37 cellular contexts compared by ENCODE assay signal in genomic region chr16:87685766-87686165, GRCh38.
A peak's percentile ranks its signal among the peaks of the same experiment; 100 is the strongest.
DNase-seq lines count a peak whose midpoint lies in the region; ATAC-seq, FAIRE-seq and TF ChIP-seq lines count a peak whose summit lies in the region.
"Had no signal": no experiment of that assay in that cellular context is flagged by ENCODE, and none has a peak within 500 bp of the region (broad histone marks: within the 10 kb centered on the region; RNA-seq: fewer than 3 reads in every experiment).

No MANE protein-coding gene starts in this region.

- H3K4me1 Mint-ChIP-seq in GM23338 (no peaks in the 10 kb centered on the region), astrocyte (ENCODE audit: low read depth, unreplicated experiment) (peaks cover 3% of the 10 kb centered on the region), nephron progenitor cell (no peaks in the 10 kb centered on the region)

- H3K4me1 ChIP-seq in HepG2 (ENCODE audit: insufficient read depth, low read length) (no peaks in the 10 kb centered on the region), right lobe of liver (no peaks in the 10 kb centered on the region), GM23338 (ENCODE audit: insufficient read depth) (no peaks in the 10 kb centered on the region), astrocyte (ENCODE audit: insufficient read depth, low read length) (peaks cover 9% of the 10 kb centered on the region), smooth muscle cell (ENCODE audit: low read depth) (no peaks in the 10 kb centered on the region)
- H3K4me1 ChIP-seq: A549, BE2C, Caco-2 had no signal

- H3K27me3 Mint-ChIP-seq in GM23338 (ENCODE audit: insufficient read depth, low read depth, poor library complexity) = peaks cover 20% of the 10 kb centered on the region
- peaks cover 4% of the 10 kb centered on the region for H3K27me3 Mint-ChIP-seq in astrocyte (ENCODE audit: low read depth, unreplicated experiment)
- no peaks in the 10 kb centered on the region for H3K27me3 Mint-ChIP-seq in nephron progenitor cell (ENCODE audit: low read depth, poor library complexity)
- H3K27me3 Mint-ChIP-seq: CD4-positive, alpha-beta T cell; CD4-positive, CD25-positive, alpha-beta regulatory T cell had no signal

- DNase-seq in HepG2 (ENCODE audit: low spot score) (no peak), right lobe of liver (no peak), GM23338 (ENCODE audit: low spot score) (no peak), astrocyte (ENCODE audit: low read depth) (no peak), nephron progenitor cell (no peak), lower leg skin (ENCODE audit: low spot score in 2 of 2) (no peak), smooth muscle cell (lab: John Stamatoyannopoulos, UW; ENCODE audit: unreplicated experiment) (no peak)
- DNase-seq: 8988T; ACHN; AML-193; BE2C; C1 segment of cervical spinal cord; Caco-2; Calu3; CD4-positive, alpha-beta memory T cell; CD4-positive, alpha-beta T cell; CD4-positive, CD25-positive, alpha-beta regulatory T cell; CD8-positive, alpha-beta memory T cell; CD8-positive, alpha-beta T cell; COR-L47; DMS 273 treated with DMSO at 0.1 percent for 48 hours; DMS153; DMS53; DMS79; DMS79 treated with DMSO at 0.1 percent for 48 hours; DND-41; EL had no signal

- H3K27me3 ChIP-seq in HepG2 (ENCODE audit: control insufficient read depth in 1 of 2, insufficient read depth in 2 of 2, low read length in 2 of 2) (peaks cover 20 to 80% of the 10 kb centered on the region in 2 experiments), right lobe of liver (no peaks in the 10 kb centered on the region), GM23338 (ENCODE audit: insufficient read depth) (no peaks in the 10 kb centered on the region), astrocyte (ENCODE audit: insufficient read depth, low read length) (peaks cover 3% of the 10 kb centered on the region), smooth muscle cell (ENCODE audit: low read depth) (no peaks in the 10 kb centered on the region)
- H3K27me3 ChIP-seq: BE2C; BLaER1; BLaER1 treated with 17β-estradiol and CSF1 and Interleukin-3, amounts not matched to agents 10 nM and 100 nM had no signal

- H3K4me3 ChIP-seq in HepG2 (replicated peaks in 1 of 3; ENCODE audit: insufficient read depth in 1 of 3, low read depth in 2 of 3, low read length in 3 of 3) = no peak overlapping the region
- H3K4me3 ChIP-seq in right lobe of liver = no peak overlapping the region
- no peak overlapping the region for H3K4me3 ChIP-seq in GM23338
- no peak overlapping the region for H3K4me3 ChIP-seq in astrocyte (ENCODE audit: insufficient read depth, low read depth, low read length)
- no peak overlapping the region for H3K4me3 ChIP-seq in lower leg skin (ENCODE audit: low read depth, poor library complexity, severe bottlenecking)
- no peak overlapping the region for H3K4me3 ChIP-seq in smooth muscle cell
- H3K4me3 ChIP-seq: A549; BLaER1; BLaER1 treated with 17β-estradiol and CSF1 and Interleukin-3, amounts not matched to agents 10 nM and 100 nM had no signal

- 30% methylated on average over 13 of the region's 13 CpGs for WGBS in HepG2 (ENCODE audit: low lambda C conversion rate)
- WGBS in right lobe of liver (ENCODE audit: insufficient coverage, low coverage, low lambda C conversion rate, missing lambda C conversion rate) = 59% methylated on average over 8 of the region's 13 CpGs
- 75 to 76% methylated on average over 13 of the region's 13 CpGs for WGBS in lower leg skin, 2 donors
- 94% methylated on average over 13 of the region's 13 CpGs for WGBS in smooth muscle cell (ENCODE audit: low lambda C conversion rate)

- H3K9ac ChIP-seq in HepG2 (ENCODE audit: insufficient read depth, low read depth, low read length) (no peak overlapping the region), astrocyte (ENCODE audit: low read length) (no peak overlapping the region), smooth muscle cell (ENCODE audit: low read depth) (no peak overlapping the region)
- H3K9ac ChIP-seq: BLaER1; BLaER1 treated with 17β-estradiol and CSF1 and Interleukin-3, amounts not matched to agents 10 nM and 100 nM had no signal

- H3K4me3 Mint-ChIP-seq in GM23338 = no peak overlapping the region
- H3K4me3 Mint-ChIP-seq in astrocyte (ENCODE audit: unreplicated experiment) = peak overlapping the region; percentile 34
- H3K4me3 Mint-ChIP-seq in nephron progenitor cell = no peak overlapping the region
- H3K4me3 Mint-ChIP-seq: B cell; CD14-positive monocyte; CD4-positive, alpha-beta memory T cell; CD4-positive, alpha-beta T cell; CD4-positive, CD25-positive, alpha-beta regulatory T cell; CD8-positive, alpha-beta memory T cell; CD8-positive, alpha-beta T cell had no signal

- peaks cover 9% of the 10 kb centered on the region; the same call in 1 of the 2 replicates for H4K20me1 ChIP-seq in HepG2 (ENCODE audit: insufficient read depth, low read length)
- no peaks in the 10 kb centered on the region; the same call in 1 of the 2 replicates for H4K20me1 ChIP-seq in GM23338 (replicated peaks; ENCODE audit: insufficient read depth)
- no peaks in the 10 kb centered on the region for H4K20me1 ChIP-seq in astrocyte (ENCODE audit: insufficient read depth, low read length)
- H4K20me1 ChIP-seq in smooth muscle cell (ENCODE audit: low read depth) = no peaks in the 10 kb centered on the region
- H4K20me1 ChIP-seq: BLaER1 had no signal

- no TSS peak for BruUV-seq in HepG2 (replicated peaks; lab: Mats Ljungman, UMichigan)

- no peak for TF ChIP-seq POLR2A in HepG2 (IDR thresholded peaks at IDR 0.05; ENCODE audit: insufficient read depth in 1 of 2, low read depth in 2 of 2, low read length in 2 of 2)
- no peak for TF ChIP-seq POLR2A in right lobe of liver (IDR thresholded peaks at IDR 0.05)
- TF ChIP-seq POLR2A in lower leg skin (IDR thresholded peaks at IDR 0.05) = no peak

- POLR2A ChIA-PET in HepG2 (lab: Yijun Ruan, JAX) = no interaction called here

- H3K9me3 Mint-ChIP-seq in GM23338 (no peaks in the 10 kb centered on the region; the same call in 2 of the 3 replicates), astrocyte (ENCODE audit: unreplicated experiment) (no peaks in the 10 kb centered on the region), nephron progenitor cell (no peaks in the 10 kb centered on the region)
- H3K9me3 Mint-ChIP-seq: CD4-positive, alpha-beta memory T cell; CD4-positive, alpha-beta T cell; CD4-positive, CD25-positive, alpha-beta regulatory T cell; CD8-positive, alpha-beta memory T cell; CD8-positive, alpha-beta T cell had no signal

- no peak overlapping the region for H2AFZ ChIP-seq in HepG2 (ENCODE audit: low read length)
- H2AFZ ChIP-seq in GM23338 = no peak overlapping the region
- no peak overlapping the region for H2AFZ ChIP-seq in astrocyte (ENCODE audit: low read depth, low read length)
- H2AFZ ChIP-seq in smooth muscle cell (ENCODE audit: low read depth) = no peak overlapping the region

- TF ChIP-seq EP300 in HepG2 (IDR thresholded peaks at IDR 0.05; ENCODE audit: low read depth in 2 of 2, low read length in 2 of 2) = no peak
- no peak for TF ChIP-seq EP300 in HepG2 (CRISPR knock-in tag; IDR thresholded peaks at IDR 0.05; ENCODE audit: borderline replicate concordance)

- H3K27ac Mint-ChIP-seq in GM23338 (peak overlapping the region; percentile 19; the same call in 1 of the 2 replicates), astrocyte (ENCODE audit: unreplicated experiment) (no peak overlapping the region), nephron progenitor cell (peak overlapping the region; percentile 18)
- H3K27ac Mint-ChIP-seq: B cell; CD14-positive monocyte; CD4-positive, alpha-beta T cell; CD4-positive, CD25-positive, alpha-beta regulatory T cell; CD8-positive, alpha-beta T cell had no signal

- H3K79me2 ChIP-seq in HepG2 (ENCODE audit: insufficient read depth, low read length) (no peaks in the 10 kb centered on the region), GM23338 (replicated peaks; ENCODE audit: insufficient read depth) (no peaks in the 10 kb centered on the region), astrocyte (ENCODE audit: insufficient read depth, low read length) (no peaks in the 10 kb centered on the region), smooth muscle cell (ENCODE audit: low read depth) (no peaks in the 10 kb centered on the region)

- no peak for TF ChIP-seq RAD21 in HepG2 (CRISPR knock-in tag; IDR thresholded peaks at IDR 0.05)

- no peaks in the 10 kb centered on the region for H3K9me2 ChIP-seq in GM23338 (ENCODE audit: insufficient read depth)

- H3K4me2 ChIP-seq in HepG2 (ENCODE audit: low read depth, low read length) (no peak overlapping the region), GM23338 (no peak overlapping the region), astrocyte (ENCODE audit: low read length) (no peak overlapping the region), smooth muscle cell (no peak overlapping the region)
- H3K4me2 ChIP-seq: A549; BLaER1; BLaER1 treated with 17β-estradiol and CSF1 and Interleukin-3, amounts not matched to agents 10 nM and 100 nM had no signal

- in situ Hi-C loops in HepG2 (cut with HindIII; ENCODE audit: extremely low pct_ligation_motif_present, low pct_unique_long_range_greater_than_20kb) = no loop called here

- CTCF ChIA-PET in HepG2 (lab: Yijun Ruan, JAX; ENCODE audit: low intra/inter-chr PET ratio, low total read pairs) = no interaction called here

- H3K9me3 ChIP-seq in HepG2 (ENCODE audit: low read length) = no peaks in the 10 kb centered on the region
- H3K9me3 ChIP-seq in right lobe of liver = no peaks in the 10 kb centered on the region
- H3K9me3 ChIP-seq in astrocyte (ENCODE audit: insufficient read depth, low read depth, low read length) = no peaks in the 10 kb centered on the region
- H3K9me3 ChIP-seq in smooth muscle cell (replicated peaks; ENCODE audit: low read depth) = no peaks in the 10 kb centered on the region
- H3K9me3 ChIP-seq: A549; BE2C; BLaER1; BLaER1 treated with 17β-estradiol and CSF1 and Interleukin-3, amounts not matched to agents 10 nM and 100 nM; Caco-2 had no signal

- H3K36me3 Mint-ChIP-seq in GM23338 (ENCODE audit: low read depth) (peaks cover 3% of the 10 kb centered on the region; the same call in 1 of the 3 replicates), astrocyte (ENCODE audit: low read depth, unreplicated experiment) (no peaks in the 10 kb centered on the region), nephron progenitor cell (ENCODE audit: low read depth) (no peaks in the 10 kb centered on the region)
- H3K36me3 Mint-ChIP-seq: CD14-positive monocyte; CD4-positive, alpha-beta memory T cell; CD4-positive, CD25-positive, alpha-beta regulatory T cell; CD8-positive, alpha-beta memory T cell; CD8-positive, alpha-beta T cell had no signal

- H3F3A ChIP-seq in GM23338 (replicated peaks; ENCODE audit: low read depth) = no peaks in the 10 kb centered on the region
- no peaks in the 10 kb centered on the region for H3F3A ChIP-seq in smooth muscle cell (ENCODE audit: low read depth)

- no peak for TF ChIP-seq CTCF in HepG2 (CRISPR knock-in tag; IDR thresholded peaks at IDR 0.05)
- TF ChIP-seq CTCF in right lobe of liver (IDR thresholded peaks at IDR 0.05) = no peak
- TF ChIP-seq CTCF in GM23338 (conservative IDR thresholded peaks at IDR 0.05; ENCODE audit: low read depth in 2 of 2) = no peak
- no peak for TF ChIP-seq CTCF in astrocyte (IDR thresholded peaks at IDR 0.05; ENCODE audit: insufficient read depth, low read depth, low read length)
- TF ChIP-seq CTCF in nephron progenitor cell (IDR thresholded peaks at IDR 0.05) = no peak
- no peak for TF ChIP-seq CTCF in lower leg skin (IDR thresholded peaks at IDR 0.05)
- TF ChIP-seq CTCF in smooth muscle cell (IDR thresholded peaks at IDR 0.05; ENCODE audit: borderline replicate concordance, insufficient read depth, poor library complexity, severe bottlenecking) = no peak

- no peak for ATAC-seq in HepG2
- ATAC-seq in right lobe of liver = no peak
- ATAC-seq in GM23338 = no peak
- no peak for ATAC-seq in HG03432 (IDR thresholded peaks at IDR 0.05; ENCODE audit: unreplicated experiment)
- ATAC-seq: A549; CD8-positive, alpha-beta T cell had no signal

- FAIRE-seq in HepG2 (lab: Jason Lieb, UNC) (no peak), astrocyte (lab: Jason Lieb, UNC) (no peak)
- FAIRE-seq: A204.1, A549, D721Med had no signal

- H3K27ac ChIP-seq in HepG2 (ENCODE audit: extremely low read length, insufficient read depth, low read length) = no peak overlapping the region
- no peak overlapping the region for H3K27ac ChIP-seq in right lobe of liver
- H3K27ac ChIP-seq in GM23338 (ENCODE audit: low read depth) = no peak overlapping the region
- H3K27ac ChIP-seq in astrocyte (ENCODE audit: low read depth, low read length) = no peak overlapping the region
- no peak overlapping the region for H3K27ac ChIP-seq in smooth muscle cell (ENCODE audit: low read depth)
- H3K27ac ChIP-seq: 22Rv1; A549; BLaER1; BLaER1 treated with 17β-estradiol and CSF1 and Interleukin-3, amounts not matched to agents 10 nM and 100 nM; C4-2B had no signal

- intact Hi-C loops in HepG2 (cut with micrococcal nuclease; ENCODE audit: unreplicated experiment) = no loop called here
- intact Hi-C loops in right lobe of liver (cut with DNase I) = no loop called here
- intact Hi-C loops in lower leg skin (cut with DNase I; ENCODE audit: low total_unique reads) = no loop called here

- no peaks in the 10 kb centered on the region for H3K36me3 ChIP-seq in HepG2 (replicated peaks in 1 of 2; ENCODE audit: control insufficient read depth in 1 of 2, insufficient read depth in 2 of 2, low read length in 2 of 2)
- H3K36me3 ChIP-seq in right lobe of liver = no peaks in the 10 kb centered on the region
- no peaks in the 10 kb centered on the region for H3K36me3 ChIP-seq in GM23338 (ENCODE audit: insufficient read depth)
- no peaks in the 10 kb centered on the region for H3K36me3 ChIP-seq in astrocyte (ENCODE audit: insufficient read depth, low read length)
- H3K36me3 ChIP-seq in smooth muscle cell (ENCODE audit: low read depth) = no peaks in the 10 kb centered on the region
- H3K36me3 ChIP-seq: BE2C; BLaER1; BLaER1 treated with 17β-estradiol and CSF1 and Interleukin-3, amounts not matched to agents 10 nM and 100 nM had no signal
